ENCODE assay signal across 9 cellular contexts in genomic region chr5:148320011-148320961, GRCh38. TPM values are rescaled to one million over a fixed set of nuclear protein-coding genes. Genes with fewer than 3 reads are reported as not detected.
DNase-seq lines count a peak whose midpoint lies in the region; ATAC-seq and TF ChIP-seq lines count a peak whose summit lies in the region.
"Not testable (repeated sequence)": the region's sequence is repeated elsewhere in the genome, so short reads cannot be mapped to it uniquely, and the experiment has no call there.
"Had no signal": no experiment of that assay in that cellular context is flagged by ENCODE, and none has a peak within 500 bp of the region (broad histone marks: within the 10 kb centered on the region; RNA-seq: fewer than 3 reads in every experiment).

No MANE protein-coding gene starts in this region.

- not testable (repeated sequence) for H3K27me3 ChIP-seq in Peyer's patch

- CTCF ChIA-PET in HEK293 (lab: Yijun Ruan, JAX), result not testable (repeated sequence)
- CTCF ChIA-PET in MCF 10A (lab: Yijun Ruan, JAX), result interaction anchor here (1.0 to 1.1 kb wide), 2 partner anchors 13 to 141 kb away, joined by 3 to 8 read pairs; no protein-coding TSS in a partner anchor

- peak overlapping the region; percentile 46 for H3K4me3 ChIP-seq in HEK293 (ENCODE audit: low read depth, low read length)
- H3K4me3 ChIP-seq in Peyer's patch, result peak overlapping the region in 3 of 4 donors; percentile 11 to 34 (median 21)

- H3K4me3 Mint-ChIP-seq in MCF 10A (ENCODE audit: unreplicated experiment), result peak overlapping the region; percentile 59
- peak overlapping the region; percentile 89 for H3K4me3 Mint-ChIP-seq in glutamatergic neuron (ENCODE audit: unreplicated experiment)
- peak overlapping the region; percentile 39 to 88 (median 61) for H3K4me3 Mint-ChIP-seq in naive B cell

- ATAC-seq in naive B cell (ENCODE audit: low read depth in 2 of 2), result not testable (repeated sequence)

- H3K27ac Mint-ChIP-seq in MCF 10A (ENCODE audit: low read depth, unreplicated experiment), result not testable (repeated sequence)
- H3K27ac Mint-ChIP-seq in glutamatergic neuron (ENCODE audit: unreplicated experiment) (peak overlapping the region; percentile 99), naive B cell (peak overlapping the region in 2 of 6 donors; percentile 60 to 69)

- BruUV-seq in MCF 10A (replicated peaks; lab: Mats Ljungman, UMichigan), result not testable (repeated sequence)

- DNase-seq in Peyer's patch, result peak in 2 of 3 donors; percentile 26 to 34
- DNase-seq in activated T-cell treated with anti-CD3 and anti-CD28 coated beads for 24 hours (ENCODE audit: low read depth), result peak; percentile 7
- not testable (repeated sequence) for DNase-seq in MCF 10A (ENCODE audit: unreplicated experiment); naive B cell
- peak; percentile 36 for DNase-seq in glutamatergic neuron
- peak; percentile 10 for DNase-seq in stimulated activated CD4-positive, alpha-beta T cell treated with anti-CD3 and anti-CD28 coated beads, Interleukin-1b, Interleukin-23, amount 100 ng/mL, for 48 hours

- H3K36me3 Mint-ChIP-seq in MCF 10A (ENCODE audit: insufficient read depth, unreplicated experiment); glutamatergic neuron (ENCODE audit: unreplicated experiment); naive B cell: not testable (repeated sequence)

- TF ChIP-seq CTCF in HEK293 (tag by site-specific recombination; IDR thresholded peaks at IDR 0.05); Peyer's patch (IDR thresholded peaks at IDR 0.05); MCF 10A (IDR thresholded peaks at IDR 0.05; ENCODE audit: unreplicated experiment); glutamatergic neuron (IDR thresholded peaks at IDR 0.05; ENCODE audit: partially characterized antibody, unreplicated experiment): not testable (repeated sequence)

- not testable (repeated sequence) for H3K4me1 ChIP-seq in HEK293 (ENCODE audit: control insufficient read depth, insufficient read depth, low read length); Peyer's patch

- intact Hi-C loops in MCF 10A (cut with micrococcal nuclease), result not testable (repeated sequence)

- not testable (repeated sequence) for H3K9me3 ChIP-seq in HEK293 (ENCODE audit: control insufficient read depth, insufficient read depth, low read depth, low read length); Peyer's patch

- POLR2A ChIA-PET in HEK293 (lab: Yijun Ruan, JAX), result not testable (repeated sequence)
- POLR2A ChIA-PET in MCF 10A (lab: Yijun Ruan, JAX), result interaction anchor here (0.6 kb wide), 1 partner anchor 849 kb away, joined by 3 read pairs; no protein-coding TSS in a partner anchor

- H3K9me3 Mint-ChIP-seq in MCF 10A (ENCODE audit: unreplicated experiment); glutamatergic neuron (ENCODE audit: unreplicated experiment): not testable (repeated sequence)
- H3K9me3 Mint-ChIP-seq in naive B cell, result peaks cover 0 to 10% (median 5%) of the 10 kb centered on the region in 7 donors

- not testable (repeated sequence) for H3K4me1 Mint-ChIP-seq in MCF 10A (ENCODE audit: insufficient read depth, unreplicated experiment); glutamatergic neuron (ENCODE audit: low read depth, unreplicated experiment); naive B cell

- H3K27me3 Mint-ChIP-seq in MCF 10A (ENCODE audit: insufficient read depth, unreplicated experiment); glutamatergic neuron (ENCODE audit: unreplicated experiment): not testable (repeated sequence)
- H3K27me3 Mint-ChIP-seq in naive B cell, result peaks cover 0 to 13% (median 0%) of the 10 kb centered on the region in 3 donors

- TF ChIP-seq POLR2A in Peyer's patch (IDR thresholded peaks at IDR 0.05), result not testable (repeated sequence)

- H3K27ac ChIP-seq in HEK293 (ENCODE audit: extremely low read depth, low read depth, low read length), result peak overlapping the region; percentile 58; the same call in 1 of the 2 replicates
- peak overlapping the region in 1 of 4 donors; percentile 36 for H3K27ac ChIP-seq in Peyer's patch

- H3K36me3 ChIP-seq in HEK293 (ENCODE audit: control insufficient read depth in 2 of 2, insufficient read depth in 1 of 2, low read length in 2 of 2); Peyer's patch: not testable (repeated sequence)

TF ChIP-seq in HEK293, 187 proteins besides CTCF, POLR2A, EP300 and RAD21:
- peak; percentile 80 for TF ChIP-seq GLIS2 (tag by site-specific recombination; IDR thresholded peaks at IDR 0.05)
- 0 out of 2 replicates have a peak, but pooled peaks have one; percentile 40 for TF ChIP-seq ZBTB48 (tag by site-specific recombination; IDR thresholded peaks at IDR 0.05)
- TF ChIP-seq FEZF1 (tag by site-specific recombination; IDR thresholded peaks at IDR 0.05), result peak; percentile 46; the same call in 1 of the 2 replicates
- TF ChIP-seq GLIS1 (tag by site-specific recombination; IDR thresholded peaks at IDR 0.05), result peak; percentile 90

RNA-seq across cellular contexts. Expression of gene SPINK7, which starts 8.1 kb away (rescaled TPM):
- total RNA-seq in Peyer's patch (not detected), MCF 10A (2022) (not detected in 2 replicates), glutamatergic neuron (ENCODE audit: unreplicated experiment) (not detected)
- not detected for polyA plus RNA-seq in naive B cell (ENCODE audit: low read depth in 6 of 6)
- total RNA-seq: pulmonary artery endothelial cell, SJSA1 had no signal

RNA-seq across cellular contexts. Expression of gene SPINK9, which starts 15.1 kb away (rescaled TPM):
- total RNA-seq in Peyer's patch, result not detected
- not detected in 2 replicates for total RNA-seq in MCF 10A (2022)
- total RNA-seq in glutamatergic neuron (ENCODE audit: unreplicated experiment), result not detected
- polyA plus RNA-seq in naive B cell (ENCODE audit: low read depth in 6 of 6), result not detected
- total RNA-seq: pulmonary artery endothelial cell, SJSA1 had no signal

RNA-seq across cellular contexts. Expression of gene SPINK13, which starts 51.7 kb away (rescaled TPM):
- total RNA-seq in Peyer's patch (not detected), MCF 10A (2022) (not detected in 2 replicates), glutamatergic neuron (ENCODE audit: unreplicated experiment) (not detected)
- polyA plus RNA-seq in naive B cell (ENCODE audit: low read depth in 6 of 6), result not detected
- total RNA-seq: pulmonary artery endothelial cell, SJSA1 had no signal
